In the genomic region with DNA sequence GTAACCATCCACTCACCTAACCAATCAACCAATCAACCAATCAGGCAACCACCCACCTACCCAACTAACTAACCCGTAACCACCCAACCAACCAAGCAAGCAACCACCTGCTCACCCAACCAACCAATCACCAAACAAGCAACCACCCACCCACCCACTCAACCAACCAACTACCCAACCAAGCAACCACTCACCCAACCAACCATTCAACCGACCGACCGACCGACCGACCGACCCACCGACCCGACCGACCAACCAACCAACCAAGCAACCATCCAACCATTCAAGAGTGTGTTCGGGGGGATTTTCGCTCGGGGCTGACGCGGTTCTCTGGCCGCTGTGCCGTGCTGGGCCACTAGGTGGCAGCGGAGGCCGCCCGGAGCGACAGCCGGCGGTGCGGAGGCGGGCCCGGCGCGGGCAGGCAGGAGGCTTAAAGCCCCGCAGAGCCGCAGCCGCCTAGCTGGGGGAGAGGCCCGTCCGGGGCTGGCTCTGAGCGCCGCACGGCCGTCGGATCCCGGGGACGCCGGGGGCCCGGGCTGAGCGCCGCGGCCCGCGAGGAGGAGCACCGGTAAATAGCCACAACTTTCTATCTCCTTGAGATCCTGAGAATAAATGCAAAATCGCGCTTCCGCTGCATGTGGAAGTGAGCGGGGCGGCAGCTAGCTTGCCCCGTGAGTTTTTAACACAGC, we compare ENCODE assay signal across 1 cellular context.
A peak's percentile ranks its signal among the peaks of the same experiment; 100 is the strongest.
TF ChIP-seq lines count a peak whose summit lies in the region.

A gene (plus strand): TSS at position 443 of the 689 bp plus-strand sequence. CDS start 1,617 bp downstream, outside the sequence.

TF ChIP-seq in HEK293, 187 proteins besides CTCF, POLR2A, EP300 and RAD21 (continued from another document and continues in another):
- TF ChIP-seq, protein P1, sequence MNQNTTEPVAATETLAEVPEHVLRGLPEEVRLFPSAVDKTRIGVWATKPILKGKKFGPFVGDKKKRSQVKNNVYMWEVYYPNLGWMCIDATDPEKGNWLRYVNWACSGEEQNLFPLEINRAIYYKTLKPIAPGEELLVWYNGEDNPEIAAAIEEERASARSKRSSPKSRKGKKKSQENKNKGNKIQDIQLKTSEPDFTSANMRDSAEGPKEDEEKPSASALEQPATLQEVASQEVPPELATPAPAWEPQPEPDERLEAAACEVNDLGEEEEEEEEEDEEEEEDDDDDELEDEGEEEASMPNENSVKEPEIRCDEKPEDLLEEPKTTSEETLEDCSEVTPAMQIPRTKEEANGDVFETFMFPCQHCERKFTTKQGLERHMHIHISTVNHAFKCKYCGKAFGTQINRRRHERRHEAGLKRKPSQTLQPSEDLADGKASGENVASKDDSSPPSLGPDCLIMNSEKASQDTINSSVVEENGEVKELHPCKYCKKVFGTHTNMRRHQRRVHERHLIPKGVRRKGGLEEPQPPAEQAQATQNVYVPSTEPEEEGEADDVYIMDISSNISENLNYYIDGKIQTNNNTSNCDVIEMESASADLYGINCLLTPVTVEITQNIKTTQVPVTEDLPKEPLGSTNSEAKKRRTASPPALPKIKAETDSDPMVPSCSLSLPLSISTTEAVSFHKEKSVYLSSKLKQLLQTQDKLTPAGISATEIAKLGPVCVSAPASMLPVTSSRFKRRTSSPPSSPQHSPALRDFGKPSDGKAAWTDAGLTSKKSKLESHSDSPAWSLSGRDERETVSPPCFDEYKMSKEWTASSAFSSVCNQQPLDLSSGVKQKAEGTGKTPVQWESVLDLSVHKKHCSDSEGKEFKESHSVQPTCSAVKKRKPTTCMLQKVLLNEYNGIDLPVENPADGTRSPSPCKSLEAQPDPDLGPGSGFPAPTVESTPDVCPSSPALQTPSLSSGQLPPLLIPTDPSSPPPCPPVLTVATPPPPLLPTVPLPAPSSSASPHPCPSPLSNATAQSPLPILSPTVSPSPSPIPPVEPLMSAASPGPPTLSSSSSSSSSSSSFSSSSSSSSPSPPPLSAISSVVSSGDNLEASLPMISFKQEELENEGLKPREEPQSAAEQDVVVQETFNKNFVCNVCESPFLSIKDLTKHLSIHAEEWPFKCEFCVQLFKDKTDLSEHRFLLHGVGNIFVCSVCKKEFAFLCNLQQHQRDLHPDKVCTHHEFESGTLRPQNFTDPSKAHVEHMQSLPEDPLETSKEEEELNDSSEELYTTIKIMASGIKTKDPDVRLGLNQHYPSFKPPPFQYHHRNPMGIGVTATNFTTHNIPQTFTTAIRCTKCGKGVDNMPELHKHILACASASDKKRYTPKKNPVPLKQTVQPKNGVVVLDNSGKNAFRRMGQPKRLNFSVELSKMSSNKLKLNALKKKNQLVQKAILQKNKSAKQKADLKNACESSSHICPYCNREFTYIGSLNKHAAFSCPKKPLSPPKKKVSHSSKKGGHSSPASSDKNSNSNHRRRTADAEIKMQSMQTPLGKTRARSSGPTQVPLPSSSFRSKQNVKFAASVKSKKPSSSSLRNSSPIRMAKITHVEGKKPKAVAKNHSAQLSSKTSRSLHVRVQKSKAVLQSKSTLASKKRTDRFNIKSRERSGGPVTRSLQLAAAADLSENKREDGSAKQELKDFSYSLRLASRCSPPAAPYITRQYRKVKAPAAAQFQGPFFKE (tag by site-specific recombination; IDR thresholded peaks at IDR 0.05; ENCODE audit: borderline replicate concordance), result no peak
- 0 out of 2 replicates have a peak, but pooled peaks have one; percentile 8 for TF ChIP-seq GLIS1 (tag by site-specific recombination; IDR thresholded peaks at IDR 0.05)
- 0 out of 2 replicates have a peak, but pooled peaks have one; percentile 13 for TF ChIP-seq SP3 (tag by site-specific recombination; IDR thresholded peaks at IDR 0.05)
- no peak for TF ChIP-seq GLI4 (tag by site-specific recombination; IDR thresholded peaks at IDR 0.05)
- 0 out of 2 replicates have a peak, but pooled peaks have one; percentile 19 for TF ChIP-seq ZNF223 (tag by site-specific recombination; IDR thresholded peaks at IDR 0.05)
- TF ChIP-seq SALL2 (tag by site-specific recombination; IDR thresholded peaks at IDR 0.05; ENCODE audit: borderline replicate concordance), result no peak
- TF ChIP-seq ZNF16 (tag by site-specific recombination; IDR thresholded peaks at IDR 0.05; ENCODE audit: low read depth), result no peak
- TF ChIP-seq, protein P2, sequence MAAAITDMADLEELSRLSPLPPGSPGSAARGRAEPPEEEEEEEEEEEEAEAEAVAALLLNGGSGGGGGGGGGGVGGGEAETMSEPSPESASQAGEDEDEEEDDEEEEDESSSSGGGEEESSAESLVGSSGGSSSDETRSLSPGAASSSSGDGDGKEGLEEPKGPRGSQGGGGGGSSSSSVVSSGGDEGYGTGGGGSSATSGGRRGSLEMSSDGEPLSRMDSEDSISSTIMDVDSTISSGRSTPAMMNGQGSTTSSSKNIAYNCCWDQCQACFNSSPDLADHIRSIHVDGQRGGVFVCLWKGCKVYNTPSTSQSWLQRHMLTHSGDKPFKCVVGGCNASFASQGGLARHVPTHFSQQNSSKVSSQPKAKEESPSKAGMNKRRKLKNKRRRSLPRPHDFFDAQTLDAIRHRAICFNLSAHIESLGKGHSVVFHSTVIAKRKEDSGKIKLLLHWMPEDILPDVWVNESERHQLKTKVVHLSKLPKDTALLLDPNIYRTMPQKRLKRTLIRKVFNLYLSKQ (tag by site-specific recombination; IDR thresholded peaks at IDR 0.05; ENCODE audit: borderline replicate concordance), result no peak
- TF ChIP-seq, protein P3, sequence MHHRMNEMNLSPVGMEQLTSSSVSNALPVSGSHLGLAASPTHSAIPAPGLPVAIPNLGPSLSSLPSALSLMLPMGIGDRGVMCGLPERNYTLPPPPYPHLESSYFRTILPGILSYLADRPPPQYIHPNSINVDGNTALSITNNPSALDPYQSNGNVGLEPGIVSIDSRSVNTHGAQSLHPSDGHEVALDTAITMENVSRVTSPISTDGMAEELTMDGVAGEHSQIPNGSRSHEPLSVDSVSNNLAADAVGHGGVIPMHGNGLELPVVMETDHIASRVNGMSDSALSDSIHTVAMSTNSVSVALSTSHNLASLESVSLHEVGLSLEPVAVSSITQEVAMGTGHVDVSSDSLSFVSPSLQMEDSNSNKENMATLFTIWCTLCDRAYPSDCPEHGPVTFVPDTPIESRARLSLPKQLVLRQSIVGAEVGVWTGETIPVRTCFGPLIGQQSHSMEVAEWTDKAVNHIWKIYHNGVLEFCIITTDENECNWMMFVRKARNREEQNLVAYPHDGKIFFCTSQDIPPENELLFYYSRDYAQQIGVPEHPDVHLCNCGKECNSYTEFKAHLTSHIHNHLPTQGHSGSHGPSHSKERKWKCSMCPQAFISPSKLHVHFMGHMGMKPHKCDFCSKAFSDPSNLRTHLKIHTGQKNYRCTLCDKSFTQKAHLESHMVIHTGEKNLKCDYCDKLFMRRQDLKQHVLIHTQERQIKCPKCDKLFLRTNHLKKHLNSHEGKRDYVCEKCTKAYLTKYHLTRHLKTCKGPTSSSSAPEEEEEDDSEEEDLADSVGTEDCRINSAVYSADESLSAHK (tag by site-specific recombination; IDR thresholded peaks at IDR 0.05), result no peak
- TF ChIP-seq, protein P4, sequence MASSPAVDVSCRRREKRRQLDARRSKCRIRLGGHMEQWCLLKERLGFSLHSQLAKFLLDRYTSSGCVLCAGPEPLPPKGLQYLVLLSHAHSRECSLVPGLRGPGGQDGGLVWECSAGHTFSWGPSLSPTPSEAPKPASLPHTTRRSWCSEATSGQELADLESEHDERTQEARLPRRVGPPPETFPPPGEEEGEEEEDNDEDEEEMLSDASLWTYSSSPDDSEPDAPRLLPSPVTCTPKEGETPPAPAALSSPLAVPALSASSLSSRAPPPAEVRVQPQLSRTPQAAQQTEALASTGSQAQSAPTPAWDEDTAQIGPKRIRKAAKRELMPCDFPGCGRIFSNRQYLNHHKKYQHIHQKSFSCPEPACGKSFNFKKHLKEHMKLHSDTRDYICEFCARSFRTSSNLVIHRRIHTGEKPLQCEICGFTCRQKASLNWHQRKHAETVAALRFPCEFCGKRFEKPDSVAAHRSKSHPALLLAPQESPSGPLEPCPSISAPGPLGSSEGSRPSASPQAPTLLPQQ (tag by site-specific recombination; IDR thresholded peaks at IDR 0.05), result peak; percentile 66; the same call in 1 of the 2 replicates
- TF ChIP-seq ZNF843 (tag by site-specific recombination; IDR thresholded peaks at IDR 0.05), result no peak
- TF ChIP-seq ZNF621 (tag by site-specific recombination; IDR thresholded peaks at IDR 0.05), result no peak
- TF ChIP-seq ZNF112 (tag by site-specific recombination; IDR thresholded peaks at IDR 0.05), result peak; percentile 61; the same call in 1 of the 2 replicates
- TF ChIP-seq ZNF600 (tag by site-specific recombination; IDR thresholded peaks at IDR 0.05), result no peak
- TF ChIP-seq, protein P5, sequence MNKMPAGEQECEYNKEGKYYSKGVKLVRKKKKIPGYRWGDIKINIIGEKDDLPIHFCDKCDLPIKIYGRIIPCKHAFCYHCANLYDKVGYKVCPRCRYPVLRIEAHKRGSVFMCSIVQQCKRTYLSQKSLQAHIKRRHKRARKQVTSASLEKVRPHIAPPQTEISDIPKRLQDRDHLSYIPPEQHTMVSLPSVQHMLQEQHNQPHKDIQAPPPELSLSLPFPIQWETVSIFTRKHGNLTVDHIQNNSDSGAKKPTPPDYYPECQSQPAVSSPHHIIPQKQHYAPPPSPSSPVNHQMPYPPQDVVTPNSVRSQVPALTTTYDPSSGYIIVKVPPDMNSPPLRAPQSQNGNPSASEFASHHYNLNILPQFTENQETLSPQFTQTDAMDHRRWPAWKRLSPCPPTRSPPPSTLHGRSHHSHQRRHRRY (tag by site-specific recombination; IDR thresholded peaks at IDR 0.05), result no peak
- peak; percentile 68 for TF ChIP-seq ZNF560 (tag by site-specific recombination; IDR thresholded peaks at IDR 0.05; ENCODE audit: borderline replicate concordance)
- TF ChIP-seq, protein P6, sequence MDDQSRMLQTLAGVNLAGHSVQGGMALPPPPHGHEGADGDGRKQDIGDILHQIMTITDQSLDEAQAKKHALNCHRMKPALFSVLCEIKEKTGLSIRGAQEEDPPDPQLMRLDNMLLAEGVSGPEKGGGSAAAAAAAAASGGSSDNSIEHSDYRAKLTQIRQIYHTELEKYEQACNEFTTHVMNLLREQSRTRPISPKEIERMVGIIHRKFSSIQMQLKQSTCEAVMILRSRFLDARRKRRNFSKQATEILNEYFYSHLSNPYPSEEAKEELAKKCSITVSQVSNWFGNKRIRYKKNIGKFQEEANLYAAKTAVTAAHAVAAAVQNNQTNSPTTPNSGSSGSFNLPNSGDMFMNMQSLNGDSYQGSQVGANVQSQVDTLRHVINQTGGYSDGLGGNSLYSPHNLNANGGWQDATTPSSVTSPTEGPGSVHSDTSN (CRISPR knock-in tag; IDR thresholded peaks at IDR 0.05), result no peak; the same call in 1 of the 2 replicates
- peak; percentile 75; the same call in 1 of the 2 replicates for TF ChIP-seq SCRT1 (tag by site-specific recombination; IDR thresholded peaks at IDR 0.05; ENCODE audit: borderline replicate concordance)
- TF ChIP-seq EGR2 (tag by site-specific recombination; IDR thresholded peaks at IDR 0.05; ENCODE audit: low read depth), result peak; percentile 63
- TF ChIP-seq ZNF133 (tag by site-specific recombination; IDR thresholded peaks at IDR 0.05), result peak; percentile 57; the same call in 1 of the 2 replicates
- TF ChIP-seq, protein P7, sequence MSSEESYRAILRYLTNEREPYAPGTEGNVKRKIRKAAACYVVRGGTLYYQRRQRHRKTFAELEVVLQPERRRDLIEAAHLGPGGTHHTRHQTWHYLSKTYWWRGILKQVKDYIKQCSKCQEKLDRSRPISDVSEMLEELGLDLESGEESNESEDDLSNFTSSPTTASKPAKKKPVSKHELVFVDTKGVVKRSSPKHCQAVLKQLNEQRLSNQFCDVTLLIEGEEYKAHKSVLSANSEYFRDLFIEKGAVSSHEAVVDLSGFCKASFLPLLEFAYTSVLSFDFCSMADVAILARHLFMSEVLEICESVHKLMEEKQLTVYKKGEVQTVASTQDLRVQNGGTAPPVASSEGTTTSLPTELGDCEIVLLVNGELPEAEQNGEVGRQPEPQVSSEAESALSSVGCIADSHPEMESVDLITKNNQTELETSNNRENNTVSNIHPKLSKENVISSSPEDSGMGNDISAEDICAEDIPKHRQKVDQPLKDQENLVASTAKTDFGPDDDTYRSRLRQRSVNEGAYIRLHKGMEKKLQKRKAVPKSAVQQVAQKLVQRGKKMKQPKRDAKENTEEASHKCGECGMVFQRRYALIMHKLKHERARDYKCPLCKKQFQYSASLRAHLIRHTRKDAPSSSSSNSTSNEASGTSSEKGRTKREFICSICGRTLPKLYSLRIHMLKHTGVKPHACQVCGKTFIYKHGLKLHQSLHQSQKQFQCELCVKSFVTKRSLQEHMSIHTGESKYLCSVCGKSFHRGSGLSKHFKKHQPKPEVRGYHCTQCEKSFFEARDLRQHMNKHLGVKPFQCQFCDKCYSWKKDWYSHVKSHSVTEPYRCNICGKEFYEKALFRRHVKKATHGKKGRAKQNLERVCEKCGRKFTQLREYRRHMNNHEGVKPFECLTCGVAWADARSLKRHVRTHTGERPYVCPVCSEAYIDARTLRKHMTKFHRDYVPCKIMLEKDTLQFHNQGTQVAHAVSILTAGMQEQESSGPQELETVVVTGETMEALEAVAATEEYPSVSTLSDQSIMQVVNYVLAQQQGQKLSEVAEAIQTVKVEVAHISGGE (tag by site-specific recombination; conservative IDR thresholded peaks at IDR 0.05; ENCODE audit: low read depth), result no peak
- TF ChIP-seq ZNF335 (tag by site-specific recombination; conservative IDR thresholded peaks at IDR 0.05), result peak; percentile 67
- no peak for TF ChIP-seq KLF7 (tag by site-specific recombination; IDR thresholded peaks at IDR 0.05; ENCODE audit: borderline replicate concordance)
- TF ChIP-seq, protein P8, sequence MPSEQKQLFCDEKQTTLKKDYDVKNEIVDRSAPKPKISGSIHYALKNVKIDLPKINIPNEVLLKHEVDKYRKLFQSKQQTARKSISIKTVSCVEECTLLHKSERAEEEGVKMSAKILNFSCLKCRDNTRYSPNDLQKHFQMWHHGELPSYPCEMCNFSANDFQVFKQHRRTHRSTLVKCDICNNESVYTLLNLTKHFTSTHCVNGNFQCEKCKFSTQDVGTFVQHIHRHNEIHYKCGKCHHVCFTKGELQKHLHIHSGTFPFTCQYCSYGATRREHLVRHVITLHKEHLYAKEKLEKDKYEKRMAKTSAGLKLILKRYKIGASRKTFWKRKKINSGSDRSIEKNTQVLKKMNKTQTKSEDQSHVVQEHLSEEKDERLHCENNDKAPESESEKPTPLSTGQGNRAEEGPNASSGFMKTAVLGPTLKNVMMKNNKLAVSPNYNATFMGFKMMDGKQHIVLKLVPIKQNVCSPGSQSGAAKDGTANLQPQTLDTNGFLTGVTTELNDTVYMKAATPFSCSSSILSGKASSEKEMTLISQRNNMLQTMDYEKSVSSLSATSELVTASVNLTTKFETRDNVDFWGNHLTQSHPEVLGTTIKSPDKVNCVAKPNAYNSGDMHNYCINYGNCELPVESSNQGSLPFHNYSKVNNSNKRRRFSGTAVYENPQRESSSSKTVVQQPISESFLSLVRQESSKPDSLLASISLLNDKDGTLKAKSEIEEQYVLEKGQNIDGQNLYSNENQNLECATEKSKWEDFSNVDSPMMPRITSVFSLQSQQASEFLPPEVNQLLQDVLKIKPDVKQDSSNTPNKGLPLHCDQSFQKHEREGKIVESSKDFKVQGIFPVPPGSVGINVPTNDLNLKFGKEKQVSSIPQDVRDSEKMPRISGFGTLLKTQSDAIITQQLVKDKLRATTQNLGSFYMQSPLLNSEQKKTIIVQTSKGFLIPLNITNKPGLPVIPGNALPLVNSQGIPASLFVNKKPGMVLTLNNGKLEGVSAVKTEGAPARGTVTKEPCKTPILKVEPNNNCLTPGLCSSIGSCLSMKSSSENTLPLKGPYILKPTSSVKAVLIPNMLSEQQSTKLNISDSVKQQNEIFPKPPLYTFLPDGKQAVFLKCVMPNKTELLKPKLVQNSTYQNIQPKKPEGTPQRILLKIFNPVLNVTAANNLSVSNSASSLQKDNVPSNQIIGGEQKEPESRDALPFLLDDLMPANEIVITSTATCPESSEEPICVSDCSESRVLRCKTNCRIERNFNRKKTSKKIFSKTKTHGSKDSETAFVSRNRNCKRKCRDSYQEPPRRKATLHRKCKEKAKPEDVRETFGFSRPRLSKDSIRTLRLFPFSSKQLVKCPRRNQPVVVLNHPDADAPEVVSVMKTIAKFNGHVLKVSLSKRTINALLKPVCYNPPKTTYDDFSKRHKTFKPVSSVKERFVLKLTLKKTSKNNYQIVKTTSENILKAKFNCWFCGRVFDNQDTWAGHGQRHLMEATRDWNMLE (tag by site-specific recombination; conservative IDR thresholded peaks at IDR 0.05; ENCODE audit: low read depth), result no peak
- TF ChIP-seq ZNF529 (tag by site-specific recombination; IDR thresholded peaks at IDR 0.05; ENCODE audit: insufficient replicate concordance), result no peak
